7 cellular contexts compared by ENCODE assay signal in genomic region chr17:58005728-58006562, GRCh38. TPM values are rescaled to one million over a fixed set of nuclear protein-coding genes. Genes with fewer than 3 reads are reported as not detected.
DNase-seq lines count a peak whose midpoint lies in the region; ATAC-seq and TF ChIP-seq lines count a peak whose summit lies in the region.

No MANE protein-coding gene starts in this region.

- H3K27ac Mint-ChIP-seq in activated CD8-positive, alpha-beta T cell treated with anti-CD3 and anti-CD28 coated beads, Interleukin-2, amount 10 ng/mL, durations not matched to agents 7 days and 5 days, result peak overlapping the region; percentile 99
- H3K27ac Mint-ChIP-seq in stimulated activated naive CD8-positive, alpha-beta T cell treated with anti-CD3 and anti-CD28 coated beads, Interleukin-15, amount 100 ng/mL, for 72 hours, result peak overlapping the region; percentile 100

- peaks cover 62% of the 10 kb centered on the region for H3K4me1 Mint-ChIP-seq in activated CD8-positive, alpha-beta T cell treated with anti-CD3 and anti-CD28 coated beads, Interleukin-2, amount 10 ng/mL, durations not matched to agents 7 days and 5 days (ENCODE audit: low read depth)
- H3K4me1 Mint-ChIP-seq in stimulated activated naive CD8-positive, alpha-beta T cell treated with anti-CD3 and anti-CD28 coated beads, Interleukin-15, amount 100 ng/mL, for 72 hours, result peaks cover 59% of the 10 kb centered on the region

- no peaks in the 10 kb centered on the region for H3K9me3 Mint-ChIP-seq in activated CD8-positive, alpha-beta T cell treated with anti-CD3 and anti-CD28 coated beads, Interleukin-2, amount 10 ng/mL, durations not matched to agents 7 days and 5 days (ENCODE audit: insufficient read depth)
- H3K9me3 Mint-ChIP-seq in stimulated activated naive CD8-positive, alpha-beta T cell treated with anti-CD3 and anti-CD28 coated beads, Interleukin-15, amount 100 ng/mL, for 72 hours, result no peaks in the 10 kb centered on the region

- ATAC-seq in activated CD8-positive, alpha-beta T cell treated with anti-CD3 and anti-CD28 coated beads, Interleukin-2, amount 10 ng/mL, durations not matched to agents 7 days and 5 days, result peak; percentile 8
- ATAC-seq in stimulated activated naive CD8-positive, alpha-beta T cell treated with anti-CD3 and anti-CD28 coated beads, Interleukin-15, amount 100 ng/mL, for 72 hours, result peak; percentile 14
- ATAC-seq in HG03457 (IDR thresholded peaks at IDR 0.05; ENCODE audit: unreplicated experiment) (no peak), GM18861 (IDR thresholded peaks at IDR 0.05; ENCODE audit: unreplicated experiment) (no peak)

- peaks cover 65% of the 10 kb centered on the region for H3K36me3 Mint-ChIP-seq in activated CD8-positive, alpha-beta T cell treated with anti-CD3 and anti-CD28 coated beads, Interleukin-2, amount 10 ng/mL, durations not matched to agents 7 days and 5 days (ENCODE audit: low read depth)

- H3K4me3 Mint-ChIP-seq in activated CD8-positive, alpha-beta T cell treated with anti-CD3 and anti-CD28 coated beads, Interleukin-2, amount 10 ng/mL, durations not matched to agents 7 days and 5 days, result peak overlapping the region; percentile 99
- peak overlapping the region; percentile 89 to 100 for H3K4me3 Mint-ChIP-seq in stimulated activated naive CD8-positive, alpha-beta T cell treated with anti-CD3 and anti-CD28 coated beads, Interleukin-15, amount 100 ng/mL, for 72 hours

- H3K27ac ChIP-seq in HL-60 (replicated peaks), result peak overlapping the region; percentile 100

- CTCF ChIA-PET in activated CD8-positive, alpha-beta T cell treated with anti-CD3 and anti-CD28 coated beads, Interleukin-2, amount 10 ng/mL, durations not matched to agents 7 days and 5 days (lab: Charles Lee), result interaction anchor here (1.2 to 3.4 kb wide), 6 partner anchors 9 to 167 kb away, joined by 3 to 12 read pairs (median 6); no protein-coding TSS in a partner anchor

- POLR2A ChIA-PET in activated CD8-positive, alpha-beta T cell treated with anti-CD3 and anti-CD28 coated beads, Interleukin-2, amount 10 ng/mL, durations not matched to agents 7 days and 5 days (lab: Charles Lee), result interaction anchor here (1.2 to 3.6 kb wide), 12 partner anchors 8 to 338 kb away, joined by 3 to 37 read pairs (median 15); partner anchors contain the start of genes DYNLL2, MRPS23 and VEZF1

- no peak for TF ChIP-seq CTCF in HL-60 (IDR thresholded peaks at IDR 0.05; ENCODE audit: insufficient read depth, low read length)

- no peak for DNase-seq in HL-60 (ENCODE audit: low read depth in 1 of 2, low spot score in 1 of 2)
- no peak for DNase-seq in activated CD8-positive, alpha-beta T cell treated with anti-CD3 and anti-CD28 coated beads, Interleukin-2, amount 10 ng/mL, durations not matched to agents 7 days and 5 days
- no peak for DNase-seq in stimulated activated naive CD8-positive, alpha-beta T cell treated with anti-CD3 and anti-CD28 coated beads, Interleukin-15, amount 100 ng/mL, for 72 hours
- no peak for DNase-seq in NCI-H748 (lab: John Stamatoyannopoulos, UW; ENCODE audit: unreplicated experiment)

- H3K27me3 ChIP-seq in HL-60 (ENCODE audit: insufficient read depth, poor library complexity, severe bottlenecking), result no peaks in the 10 kb centered on the region

- no peaks in the 10 kb centered on the region for H3K27me3 Mint-ChIP-seq in activated CD8-positive, alpha-beta T cell treated with anti-CD3 and anti-CD28 coated beads, Interleukin-2, amount 10 ng/mL, durations not matched to agents 7 days and 5 days (ENCODE audit: low read depth)
- H3K27me3 Mint-ChIP-seq in stimulated activated naive CD8-positive, alpha-beta T cell treated with anti-CD3 and anti-CD28 coated beads, Interleukin-15, amount 100 ng/mL, for 72 hours, result no peaks in the 10 kb centered on the region

- H3K4me3 ChIP-seq in HL-60 (replicated peaks; ENCODE audit: insufficient read depth, low read length) (peak overlapping the region; percentile 80), iPS-11a (ENCODE audit: low read depth, low read length) (peak overlapping the region; percentile 100)

RNA-seq across cellular contexts. Expression of gene SRSF1, which starts 1.1 kb away (rescaled TPM):
- total RNA-seq in activated CD8-positive, alpha-beta T cell treated with anti-CD3 and anti-CD28 coated beads, Interleukin-2, amount 10 ng/mL, durations not matched to agents 7 days and 5 days, result 100 to 1,000 TPM; 382 to 383 TPM

RNA-seq across cellular contexts. Expression of gene VEZF1, which starts 17.9 kb away (rescaled TPM):
- 10 to 100 TPM; 37.5 to 37.6 TPM for total RNA-seq in activated CD8-positive, alpha-beta T cell treated with anti-CD3 and anti-CD28 coated beads, Interleukin-2, amount 10 ng/mL, durations not matched to agents 7 days and 5 days

RNA-seq across cellular contexts. Expression of gene CUEDC1, which starts 50.7 kb away (rescaled TPM):
- under 1 TPM in 1 of 2 experiments, not detected in 1; 0.18 TPM for total RNA-seq in activated CD8-positive, alpha-beta T cell treated with anti-CD3 and anti-CD28 coated beads, Interleukin-2, amount 10 ng/mL, durations not matched to agents 7 days and 5 days

Comparison
In these comparisons a context has a peak if more than half of its experiments do, and no peak if none do; other contexts are left out.
1. ATAC-seq: peak in activated CD8-positive, alpha-beta T cell treated with anti-CD3 and anti-CD28 coated beads, Interleukin-2, amount 10 ng/mL, durations not matched to agents 7 days and 5 days (single experiment) and stimulated activated naive CD8-positive, alpha-beta T cell treated with anti-CD3 and anti-CD28 coated beads, Interleukin-15, amount 100 ng/mL, for 72 hours (single experiment); none in HG03457 (single experiment) and GM18861 (single experiment).